17 cellular contexts compared by ENCODE assay signal in the genomic region with DNA sequence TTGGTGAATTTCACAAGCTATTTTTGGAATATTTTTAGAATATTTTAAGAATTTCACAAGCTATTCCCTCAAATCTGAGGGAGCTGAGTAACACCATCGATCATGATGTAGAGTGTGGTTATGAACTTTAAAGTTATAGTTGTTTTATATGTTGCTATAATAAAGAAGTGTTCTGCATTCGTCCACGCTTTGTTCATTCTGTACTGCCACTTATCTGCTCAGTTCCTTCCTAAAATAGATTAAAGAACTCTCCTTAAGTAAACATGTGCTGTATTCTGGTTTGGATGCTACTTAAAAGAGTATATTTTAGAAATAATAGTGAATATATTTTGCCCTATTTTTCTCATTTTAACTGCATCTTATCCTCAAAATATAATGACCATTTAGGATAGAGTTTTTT. TPM values are rescaled to one million over a fixed set of nuclear protein-coding genes. Genes with fewer than 3 reads are reported as not detected.
DNase-seq lines count a peak whose midpoint lies in the region; ATAC-seq and TF ChIP-seq lines count a peak whose summit lies in the region.
"Had no signal": no experiment of that assay in that cellular context is flagged by ENCODE, and none has a peak within 500 bp of the region (broad histone marks: within the 10 kb centered on the region; RNA-seq: fewer than 3 reads in every experiment).

No MANE protein-coding gene starts in this region.

- intact Hi-C loops in left ventricle myocardium superior (cut with micrococcal nuclease) (no loop called here), left cardiac atrium (cut with DNase I) (no loop called here), Panc1 (cut with micrococcal nuclease; ENCODE audit: unreplicated experiment) (no loop called here)

- in situ Hi-C loops in Panc1 (cut with HindIII; ENCODE audit: low pct_unique_long_range_greater_than_20kb, low sequenced_read_pairs) = no loop called here

- no peak overlapping the region for H3K9ac ChIP-seq in rectal smooth muscle tissue (ENCODE audit: low read length)
- H3K9ac ChIP-seq: BLaER1 had no signal

- no peaks in the 10 kb centered on the region for H3K27me3 Mint-ChIP-seq in activated T-cell treated with anti-CD3 and anti-CD28 coated beads, Interleukin-2, amount 50 U/mL, for 4 hours (ENCODE audit: low read depth)
- H3K27me3 Mint-ChIP-seq: B cell; CD4-positive, CD25-positive, alpha-beta regulatory T cell had no signal

- TF ChIP-seq CTCF in Panc1 (IDR thresholded peaks at IDR 0.05) = no peak

- DNase-seq in left ventricle myocardium superior (no peak), left cardiac atrium (no peak), Panc1 (ENCODE audit: low read depth, low spot score) (no peak)
- DNase-seq in activated T-cell treated with anti-CD3 and anti-CD28 coated beads, Interleukin-2, amount 50 U/mL, for 4 hours = no peak
- DNase-seq: Caco-2; CD4-positive, CD25-positive, alpha-beta regulatory T cell; CD8-positive, alpha-beta T cell; DMS153; DND-41; GOT3; HFFc6 had no signal

- CTCF ChIA-PET in Panc1 (lab: Charles Lee) = no interaction called here

- H3K36me3 ChIP-seq in Panc1 (ENCODE audit: control insufficient read depth, insufficient read depth, low read length) (peaks cover 25% of the 10 kb centered on the region), rectal smooth muscle tissue (ENCODE audit: control insufficient read depth, insufficient read depth, low read length) (peaks cover 3% of the 10 kb centered on the region)

- H3K27ac ChIP-seq in Panc1 (ENCODE audit: low read length) (no peak overlapping the region), rectal smooth muscle tissue (ENCODE audit: low read depth, low read length) (peak overlapping the region; percentile 27)
- H3K27ac ChIP-seq: BLaER1, C4-2B had no signal

- BruUV-seq in Panc1 (replicated peaks; lab: Mats Ljungman, UMichigan) = TSS peak; percentile 2

- POLR2A ChIA-PET in Panc1 (lab: Charles Lee) = no interaction called here

- H3K4me3 ChIP-seq in Panc1 (ENCODE audit: low read depth in 2 of 2, low read length in 2 of 2) (no peak overlapping the region), rectal smooth muscle tissue (ENCODE audit: low read length) (no peak overlapping the region)
- H3K4me3 ChIP-seq: BLaER1, HAP-1 had no signal

- peaks cover 46% of the 10 kb centered on the region for H3K36me3 Mint-ChIP-seq in activated T-cell treated with anti-CD3 and anti-CD28 coated beads, Interleukin-2, amount 50 U/mL, for 4 hours (ENCODE audit: insufficient read depth)

- no peaks in the 10 kb centered on the region for H3K4me1 Mint-ChIP-seq in activated T-cell treated with anti-CD3 and anti-CD28 coated beads, Interleukin-2, amount 50 U/mL, for 4 hours (ENCODE audit: low read depth)
- H3K4me1 Mint-ChIP-seq: B cell had no signal

- H3K9me3 Mint-ChIP-seq in activated T-cell treated with anti-CD3 and anti-CD28 coated beads, Interleukin-2, amount 50 U/mL, for 4 hours = no peaks in the 10 kb centered on the region
- H3K9me3 Mint-ChIP-seq: CD4-positive, CD25-positive, alpha-beta regulatory T cell; HFFc6 had no signal

- no peaks in the 10 kb centered on the region for H3K27me3 ChIP-seq in Panc1 (ENCODE audit: control insufficient read depth, insufficient read depth, low read length)
- H3K27me3 ChIP-seq in rectal smooth muscle tissue (ENCODE audit: control insufficient read depth, insufficient read depth, low read length) = no peaks in the 10 kb centered on the region
- H3K27me3 ChIP-seq: BLaER1 had no signal

- H3K4me3 Mint-ChIP-seq in activated T-cell treated with anti-CD3 and anti-CD28 coated beads, Interleukin-2, amount 50 U/mL, for 4 hours = no peak overlapping the region
- H3K4me3 Mint-ChIP-seq: B cell; CD4-positive, CD25-positive, alpha-beta regulatory T cell; CD8-positive, alpha-beta T cell; HFFc6 had no signal

- H3K4me1 ChIP-seq in Panc1 (ENCODE audit: control insufficient read depth, insufficient read depth, low read length) (no peaks in the 10 kb centered on the region), rectal smooth muscle tissue (ENCODE audit: control insufficient read depth, insufficient read depth, low read length) (peaks cover 4% of the 10 kb centered on the region)
- H3K4me1 ChIP-seq: BLaER1, Caco-2, HAP-1 had no signal

- peak; percentile 57 for ATAC-seq in left ventricle myocardium superior
- no peak for ATAC-seq in left cardiac atrium
- no peak for ATAC-seq in Panc1
- ATAC-seq in HG03457 (IDR thresholded peaks at IDR 0.05; ENCODE audit: unreplicated experiment) = no peak
- no peak for ATAC-seq in activated T-cell treated with anti-CD3 and anti-CD28 coated beads, Interleukin-2, amount 50 U/mL, for 4 hours
- ATAC-seq: CD8-positive, alpha-beta T cell had no signal

- no peaks in the 10 kb centered on the region for H3K9me3 ChIP-seq in Panc1 (ENCODE audit: control insufficient read depth, insufficient read depth, low read depth, low read length)
- H3K9me3 ChIP-seq: BLaER1, Caco-2, HAP-1 had no signal

RNA-seq across cellular contexts. Expression of a gene that starts 15.9 kb away (rescaled TPM):
- total RNA-seq in left ventricle myocardium superior (3.8 TPM), left cardiac atrium (1 to 10 TPM; 3.8 to 7.3 TPM), Panc1 (2021; ENCODE audit: unreplicated experiment) (202 TPM)
- 157 TPM for polyA plus RNA-seq in Panc1 (2012; ENCODE audit: insufficient read length)
- 10 to 100 TPM; 54.5 to 64.4 (median 58.2) TPM for total RNA-seq in activated T-cell treated with anti-CD3 and anti-CD28 coated beads, Interleukin-2, amount 50 U/mL, for 4 hours

RNA-seq across cellular contexts. Expression of a gene that starts 39.1 kb away (rescaled TPM):
- total RNA-seq in left ventricle myocardium superior = 23.9 TPM
- 10 to 100 TPM; 35.6 to 41.5 TPM for total RNA-seq in left cardiac atrium
- 53.7 TPM for total RNA-seq in Panc1 (2021; ENCODE audit: unreplicated experiment)
- polyA plus RNA-seq in Panc1 (2012; ENCODE audit: insufficient read length) = 61.8 TPM
- 10 to 100 TPM; 42.0 to 46.0 (median 42.1) TPM for total RNA-seq in activated T-cell treated with anti-CD3 and anti-CD28 coated beads, Interleukin-2, amount 50 U/mL, for 4 hours

Comparison
In these comparisons a context has a peak if more than half of its experiments do, and no peak if none do; other contexts are left out.
1. RNA of a gene that starts 15.9 kb away (total RNA-seq): 202 TPM in Panc1 (single experiment) and 54.5 to 64.4 TPM in activated T-cell treated with anti-CD3 and anti-CD28 coated beads, Interleukin-2, amount 50 U/mL, for 4 hours; 3.8 to 7.3 TPM in left cardiac atrium and 3.8 TPM in left ventricle myocardium superior (single experiment); every median in the first group is over 4 times any median in the second.